8 cellular contexts compared by ENCODE assay signal in the genomic region with DNA sequence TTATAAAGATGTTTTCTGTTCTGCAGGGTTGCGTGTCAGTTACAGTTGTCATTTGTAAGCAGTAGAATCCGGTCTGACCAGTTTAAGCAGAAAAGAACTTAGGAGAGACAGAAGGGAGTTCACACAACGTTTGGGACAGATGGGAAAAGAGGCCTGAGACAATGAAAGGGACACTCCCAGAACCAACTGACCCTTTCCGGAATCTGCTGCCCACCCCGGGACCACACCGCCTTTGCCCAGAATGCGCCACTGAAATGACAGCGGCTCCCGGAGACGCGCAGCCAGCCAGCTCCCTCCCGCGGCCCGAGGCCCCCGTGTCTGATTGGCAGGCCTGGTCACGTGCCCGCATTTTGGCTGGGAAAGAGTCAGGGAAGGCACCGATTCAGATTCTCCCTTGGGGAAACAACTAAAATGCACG.
DNase-seq lines count a peak whose midpoint lies in the region; ATAC-seq and TF ChIP-seq lines count a peak whose summit lies in the region.

No MANE protein-coding gene starts in this region.

- peak overlapping the region; percentile 63 for H3K27ac ChIP-seq in SJSA1
- H3K27ac ChIP-seq in thymus (ENCODE audit: low read depth), result peak overlapping the region; percentile 84

- H3K4me1 Mint-ChIP-seq in activated naive CD8-positive, alpha-beta T cell (ENCODE audit: low read depth), result peaks cover 9% of the 10 kb centered on the region
- H3K4me1 Mint-ChIP-seq in osteocyte (ENCODE audit: unreplicated experiment), result peaks cover 11% of the 10 kb centered on the region

- H3K4me1 ChIP-seq in SJSA1 (replicated peaks) (peaks cover 9% of the 10 kb centered on the region; the same call in 1 of the 2 replicates), thymus (ENCODE audit: control insufficient read depth, insufficient read depth, low read length) (no peaks in the 10 kb centered on the region)

- no peaks in the 10 kb centered on the region; the same call in 1 of the 2 replicates for H3K27me3 ChIP-seq in SJSA1 (replicated peaks)
- H3K27me3 ChIP-seq in thymus (ENCODE audit: control insufficient read depth, insufficient read depth), result no peaks in the 10 kb centered on the region

- TF ChIP-seq CTCF in osteocyte (IDR thresholded peaks at IDR 0.05), result no peak

- peaks cover 4% of the 10 kb centered on the region for H3K9me3 Mint-ChIP-seq in activated naive CD8-positive, alpha-beta T cell (ENCODE audit: low read depth)
- H3K9me3 Mint-ChIP-seq in osteocyte (ENCODE audit: unreplicated experiment), result peaks cover 6% of the 10 kb centered on the region

- peaks cover 6% of the 10 kb centered on the region for H3K27me3 Mint-ChIP-seq in activated naive CD8-positive, alpha-beta T cell
- peaks cover 29% of the 10 kb centered on the region for H3K27me3 Mint-ChIP-seq in osteocyte (ENCODE audit: unreplicated experiment)

- peak; percentile 53 for DNase-seq in HuH-7 (ENCODE audit: low spot score)
- DNase-seq in SJSA1 (ENCODE audit: low read depth in 1 of 2, low spot score in 2 of 2), result peak; percentile 69 to 81
- DNase-seq in Right ventricle myocardium inferior (ENCODE audit: missing footprints), result peak; percentile 91
- DNase-seq in osteocyte (ENCODE audit: extremely low spot score, unreplicated experiment), result peak; percentile 91

- H3K4me3 ChIP-seq in SJSA1 (peak overlapping the region; percentile 27), thymus (ENCODE audit: low read length) (peak overlapping the region; percentile 68)

- no peak overlapping the region for H3K27ac Mint-ChIP-seq in activated naive CD8-positive, alpha-beta T cell
- peak overlapping the region; percentile 87 for H3K27ac Mint-ChIP-seq in osteocyte (ENCODE audit: unreplicated experiment)

- WGBS in thymus, result 3% methylated on average over 19 of the region's 19 CpGs

- H3K36me3 ChIP-seq in SJSA1 (no peaks in the 10 kb centered on the region), thymus (ENCODE audit: control insufficient read depth, insufficient read depth) (no peaks in the 10 kb centered on the region)

- H3K4me3 Mint-ChIP-seq in activated naive CD8-positive, alpha-beta T cell, result peak overlapping the region; percentile 84
- H3K4me3 Mint-ChIP-seq in osteocyte (ENCODE audit: unreplicated experiment), result peak overlapping the region; percentile 73

- H3K36me3 Mint-ChIP-seq in activated naive CD8-positive, alpha-beta T cell, result peaks cover 8% of the 10 kb centered on the region
- no peaks in the 10 kb centered on the region for H3K36me3 Mint-ChIP-seq in osteocyte (ENCODE audit: unreplicated experiment)

- intact Hi-C loops in Right ventricle myocardium inferior (cut with DNase I), result no loop called here

- H3K9me3 ChIP-seq in SJSA1 (replicated peaks), result no peaks in the 10 kb centered on the region; the same call in 1 of the 2 replicates
- peaks cover 2% of the 10 kb centered on the region for H3K9me3 ChIP-seq in thymus (ENCODE audit: control insufficient read depth)

- ATAC-seq in GM18868 (IDR thresholded peaks at IDR 0.05; ENCODE audit: unreplicated experiment) (peak; percentile 32), Right ventricle myocardium inferior (peak; percentile 96), HG03108 (IDR thresholded peaks at IDR 0.05; ENCODE audit: unreplicated experiment) (no peak)
